In genomic region chr3:59257506-59257905, GRCh38 we compare ENCODE assay signal across 1 cellular context.
TF ChIP-seq lines count a peak whose summit lies in the region.

No MANE protein-coding gene starts in this region.

TF ChIP-seq in IMR-90, 13 proteins besides CTCF, POLR2A, EP300 and RAD21:
- no peak for TF ChIP-seq FOS (IDR thresholded peaks at IDR 0.05; ENCODE audit: low read depth, low read length)
- TF ChIP-seq MAFK (IDR thresholded peaks at IDR 0.05; ENCODE audit: low read depth, low read length) = no peak
- TF ChIP-seq ELK1 (IDR thresholded peaks at IDR 0.05; ENCODE audit: borderline replicate concordance, low read depth, low read length) = no peak
- TF ChIP-seq CHD1 (IDR thresholded peaks at IDR 0.05; ENCODE audit: low read depth, low read length) = no peak
- no peak for TF ChIP-seq USF2 (IDR thresholded peaks at IDR 0.05; ENCODE audit: low read depth, low read length)
- no peak for TF ChIP-seq RFX5 (IDR thresholded peaks at IDR 0.05; ENCODE audit: low read depth, low read length)
